8 cellular contexts compared by ENCODE assay signal in genomic region chr1:183278736-183279591, GRCh38.
A peak's percentile ranks its signal among the peaks of the same experiment; 100 is the strongest.
DNase-seq lines count a peak whose midpoint lies in the region; ATAC-seq and TF ChIP-seq lines count a peak whose summit lies in the region.

No MANE protein-coding gene starts in this region.

- no peaks in the 10 kb centered on the region for H3K9me3 Mint-ChIP-seq in dendritic cell treated with granulocyte-macrophage colony-stimulating factor and Interleukin-4, amounts not matched to agents 40 ng/mL and 50 ng/mL, for 4 days
- H3K9me3 Mint-ChIP-seq in nephron: no peaks in the 10 kb centered on the region

- H3K36me3 Mint-ChIP-seq in dendritic cell treated with granulocyte-macrophage colony-stimulating factor and Interleukin-4, amounts not matched to agents 40 ng/mL and 50 ng/mL, for 4 days (ENCODE audit: low read depth): no peaks in the 10 kb centered on the region
- H3K36me3 Mint-ChIP-seq in nephron (ENCODE audit: low read depth): no peaks in the 10 kb centered on the region

- no peak for ATAC-seq in HG02884 (IDR thresholded peaks at IDR 0.05; ENCODE audit: unreplicated experiment)

- no peak for TF ChIP-seq CTCF in nephron (IDR thresholded peaks at IDR 0.05; ENCODE audit: unreplicated experiment in 3 of 3)

- H3K4me3 Mint-ChIP-seq in dendritic cell treated with granulocyte-macrophage colony-stimulating factor and Interleukin-4, amounts not matched to agents 40 ng/mL and 50 ng/mL, for 4 days: no peak overlapping the region
- H3K4me3 Mint-ChIP-seq in nephron: no peak overlapping the region

- DNase-seq in COLO829 (ENCODE audit: low spot score) (peak; percentile 43), M059J (ENCODE audit: low read depth) (peak; percentile 98), midbrain (lab: John Stamatoyannopoulos, UW) (no peak), substantia nigra (lab: John Stamatoyannopoulos, UW) (no peak), NOMO-1 treated with dmso at 0.1 percent for 144 hours (lab: John Stamatoyannopoulos, UW; ENCODE audit: unreplicated experiment) (no peak)

- peak overlapping the region; percentile 79 for H3K27ac Mint-ChIP-seq in dendritic cell treated with granulocyte-macrophage colony-stimulating factor and Interleukin-4, amounts not matched to agents 40 ng/mL and 50 ng/mL, for 4 days
- peak overlapping the region; percentile 65 to 79 (median 76) for H3K27ac Mint-ChIP-seq in nephron

- no peaks in the 10 kb centered on the region for H3K27me3 Mint-ChIP-seq in dendritic cell treated with granulocyte-macrophage colony-stimulating factor and Interleukin-4, amounts not matched to agents 40 ng/mL and 50 ng/mL, for 4 days
- H3K27me3 Mint-ChIP-seq in nephron (ENCODE audit: low read depth): peaks cover 24% of the 10 kb centered on the region

- H3K4me1 Mint-ChIP-seq in dendritic cell treated with granulocyte-macrophage colony-stimulating factor and Interleukin-4, amounts not matched to agents 40 ng/mL and 50 ng/mL, for 4 days (ENCODE audit: low read depth): peaks cover 46% of the 10 kb centered on the region
- H3K4me1 Mint-ChIP-seq in nephron: peaks cover 52% of the 10 kb centered on the region

- no peak overlapping the region for H3K27ac ChIP-seq in substantia nigra (ENCODE audit: low read depth, low read length, poor library complexity, severe bottlenecking)

- intact Hi-C loops in dendritic cell treated with granulocyte-macrophage colony-stimulating factor and Interleukin-4, amounts not matched to agents 40 ng/mL and 50 ng/mL, for 4 days (cut with micrococcal nuclease): no loop called here

Comparison
In these comparisons a context has a peak if more than half of its experiments do, and no peak if none do; other contexts are left out.
1. DNase-seq: peak in COLO829 (single experiment) and M059J (single experiment); none in midbrain (single experiment), substantia nigra (0 of 49) and NOMO-1 treated with dmso at 0.1 percent for 144 hours (single experiment).